Comparison of ENCODE assay signal across 1 cellular context in genomic region chr11:130002846-130003716, GRCh38.
TF ChIP-seq lines count a peak whose summit lies in the region.

No MANE protein-coding gene starts in this region.

TF ChIP-seq in K562, 482 proteins besides CTCF, POLR2A, EP300 and RAD21 (continued from another document and continues in another):
- peak; percentile 93 for TF ChIP-seq MGA (IDR thresholded peaks at IDR 0.05)
- no peak for TF ChIP-seq EZH2 (IDR thresholded peaks at IDR 0.05; ENCODE audit: borderline replicate concordance, low read depth, low read length)
- 0 out of 2 replicates have a peak, but pooled peaks have one; percentile 46 for TF ChIP-seq OTX1 (CRISPR knock-in tag; IDR thresholded peaks at IDR 0.05)
- no peak for TF ChIP-seq ZNF79 (CRISPR knock-in tag; IDR thresholded peaks at IDR 0.05; ENCODE audit: low read depth)
- no peak for TF ChIP-seq ZBTB8A (IDR thresholded peaks at IDR 0.05; ENCODE audit: partially characterized antibody)
- TF ChIP-seq ZNF398 (CRISPR knock-in tag; IDR thresholded peaks at IDR 0.05), result no peak
- TF ChIP-seq PTTG1 (tag; IDR thresholded peaks at IDR 0.05; ENCODE audit: low read depth), result no peak
- TF ChIP-seq PHF8 (IDR thresholded peaks at IDR 0.05; ENCODE audit: borderline replicate concordance, low read length), result peak; percentile 78
- TF ChIP-seq, protein P1, sequence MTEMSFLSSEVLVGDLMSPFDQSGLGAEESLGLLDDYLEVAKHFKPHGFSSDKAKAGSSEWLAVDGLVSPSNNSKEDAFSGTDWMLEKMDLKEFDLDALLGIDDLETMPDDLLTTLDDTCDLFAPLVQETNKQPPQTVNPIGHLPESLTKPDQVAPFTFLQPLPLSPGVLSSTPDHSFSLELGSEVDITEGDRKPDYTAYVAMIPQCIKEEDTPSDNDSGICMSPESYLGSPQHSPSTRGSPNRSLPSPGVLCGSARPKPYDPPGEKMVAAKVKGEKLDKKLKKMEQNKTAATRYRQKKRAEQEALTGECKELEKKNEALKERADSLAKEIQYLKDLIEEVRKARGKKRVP (CRISPR knock-in tag; IDR thresholded peaks at IDR 0.05), result no peak
- TF ChIP-seq ZNF12 (CRISPR knock-in tag; IDR thresholded peaks at IDR 0.05), result no peak
- no peak for TF ChIP-seq ZBED1 (IDR thresholded peaks at IDR 0.05)
- TF ChIP-seq NEUROD1 (IDR thresholded peaks at IDR 0.05; ENCODE audit: borderline replicate concordance, low read depth, low read length, partially characterized antibody), result no peak
- no peak for TF ChIP-seq SP2 (IDR thresholded peaks at IDR 0.05; ENCODE audit: extremely low read depth, low read depth, low read length, poor library complexity, severe bottlenecking)
- TF ChIP-seq POLR2G (IDR thresholded peaks at IDR 0.05; ENCODE audit: low read depth, low read length), result peak; percentile 96
- TF ChIP-seq SMAD2 (IDR thresholded peaks at IDR 0.05; ENCODE audit: low read depth, low read length), result no peak
- TF ChIP-seq HDGF (IDR thresholded peaks at IDR 0.05), result no peak
- TF ChIP-seq CCAR2 (IDR thresholded peaks at IDR 0.05; ENCODE audit: low read depth, low read length), result no peak
- TF ChIP-seq FOXK1 (CRISPR knock-in tag; IDR thresholded peaks at IDR 0.05; ENCODE audit: borderline replicate concordance), result no peak
- no peak for TF ChIP-seq STAT5A (IDR thresholded peaks at IDR 0.05; ENCODE audit: borderline replicate concordance, low read length)
- no peak for TF ChIP-seq EWSR1 (IDR thresholded peaks at IDR 0.05; ENCODE audit: borderline replicate concordance, low read depth, partially characterized antibody)
- 0 out of 2 replicates have a peak, but pooled peaks have one; percentile 49 for TF ChIP-seq NR2C2 (CRISPR knock-in tag; IDR thresholded peaks at IDR 0.05)
- TF ChIP-seq NR2C2 (tag; IDR thresholded peaks at IDR 0.05), result peak; percentile 98
- TF ChIP-seq NCOR1 (IDR thresholded peaks at IDR 0.05), result peak; percentile 25
- TF ChIP-seq FOXJ2 (tag; IDR thresholded peaks at IDR 0.05), result no peak
- TF ChIP-seq KHSRP (IDR thresholded peaks at IDR 0.05), result no peak
- TF ChIP-seq NR2C1 (IDR thresholded peaks at IDR 0.05), result peak; percentile 88
- peak; percentile 89 for TF ChIP-seq NR2C1 (tag; IDR thresholded peaks at IDR 0.05)
- 0 out of 2 replicates have a peak, but pooled peaks have one; percentile 15 for TF ChIP-seq PRMT5 (CRISPR knock-in tag; IDR thresholded peaks at IDR 0.05)
- TF ChIP-seq MEF2A (IDR thresholded peaks at IDR 0.05; ENCODE audit: control insufficient read depth, low read depth, low read length), result no peak
- peak; percentile 68; the same call in 1 of the 2 replicates for TF ChIP-seq CREB1 (IDR thresholded peaks at IDR 0.05)
- TF ChIP-seq CREB1 (CRISPR knock-in tag; IDR thresholded peaks at IDR 0.05), result peak; percentile 72
- 0 out of 2 replicates have a peak, but pooled peaks have one; percentile 54 for TF ChIP-seq ZNF449 (CRISPR knock-in tag; IDR thresholded peaks at IDR 0.05)
- TF ChIP-seq HDAC6 (IDR thresholded peaks at IDR 0.05; ENCODE audit: low read depth, low read length), result no peak
- TF ChIP-seq KLF1 (tag; IDR thresholded peaks at IDR 0.05), result 0 out of 2 replicates have a peak, but pooled peaks have one; percentile 30
- no peak for TF ChIP-seq ZNF511 (CRISPR knock-in tag; IDR thresholded peaks at IDR 0.05)
- TF ChIP-seq, protein P2, sequence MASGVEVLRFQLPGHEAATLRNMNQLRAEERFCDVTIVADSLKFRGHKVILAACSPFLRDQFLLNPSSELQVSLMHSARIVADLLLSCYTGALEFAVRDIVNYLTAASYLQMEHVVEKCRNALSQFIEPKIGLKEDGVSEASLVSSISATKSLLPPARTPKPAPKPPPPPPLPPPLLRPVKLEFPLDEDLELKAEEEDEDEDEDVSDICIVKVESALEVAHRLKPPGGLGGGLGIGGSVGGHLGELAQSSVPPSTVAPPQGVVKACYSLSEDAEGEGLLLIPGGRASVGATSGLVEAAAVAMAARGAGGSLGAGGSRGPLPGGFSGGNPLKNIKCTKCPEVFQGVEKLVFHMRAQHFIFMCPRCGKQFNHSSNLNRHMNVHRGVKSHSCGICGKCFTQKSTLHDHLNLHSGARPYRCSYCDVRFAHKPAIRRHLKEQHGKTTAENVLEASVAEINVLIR (CRISPR knock-in tag; IDR thresholded peaks at IDR 0.05), result no peak
- TF ChIP-seq JUNB (CRISPR knock-in tag; conservative IDR thresholded peaks at IDR 0.05), result no peak
- TF ChIP-seq CREB3L1 (IDR thresholded peaks at IDR 0.05; ENCODE audit: borderline replicate concordance, low read depth), result peak; percentile 57; the same call in 1 of the 2 replicates
- TF ChIP-seq IFI16 (CRISPR knock-in tag; IDR thresholded peaks at IDR 0.05), result no peak
